Comparison of ENCODE assay signal across 19 cellular contexts in genomic region chr6:16265351-16266341, GRCh38. TPM values are rescaled to one million over a fixed set of nuclear protein-coding genes. Genes with fewer than 3 reads are reported as not detected.
DNase-seq lines count a peak whose midpoint lies in the region; ATAC-seq and TF ChIP-seq lines count a peak whose summit lies in the region.
"Had no signal": no experiment of that assay in that cellular context is flagged by ENCODE, and none has a peak within 500 bp of the region (broad histone marks: within the 10 kb centered on the region; RNA-seq: fewer than 3 reads in every experiment).

No MANE protein-coding gene starts in this region.

- no peak for TF ChIP-seq CTCF in A673 (conservative IDR thresholded peaks at IDR 0.05; ENCODE audit: low read depth, low read length)
- TF ChIP-seq CTCF in WTC11 (IDR thresholded peaks at IDR 0.05), result no peak

- H3K27me3 ChIP-seq in A673 (replicated peaks; ENCODE audit: insufficient read depth, low read depth, low read length, poor library complexity), result no peaks in the 10 kb centered on the region
- no peaks in the 10 kb centered on the region for H3K27me3 ChIP-seq in CD8-positive, alpha-beta memory T cell (ENCODE audit: insufficient read depth, low read length, poor library complexity, severe bottlenecking)

- no peak for ATAC-seq in WTC11

- H3K4me3 ChIP-seq in A673 (ENCODE audit: low read depth, low read length, poor library complexity, severe bottlenecking), result no peak overlapping the region
- H3K4me3 ChIP-seq in CD8-positive, alpha-beta memory T cell (ENCODE audit: low read length), result no peak overlapping the region
- H3K4me3 ChIP-seq: SK-N-MC had no signal

- no peak overlapping the region for H3K4me3 Mint-ChIP-seq in CD8-positive, alpha-beta memory T cell
- no peak overlapping the region for H3K4me3 Mint-ChIP-seq in WTC11
- H3K4me3 Mint-ChIP-seq: CD4-positive, alpha-beta T cell; IgD-negative memory B cell had no signal

- no peak overlapping the region for H3K27ac ChIP-seq in A673 (ENCODE audit: low read depth, low read length, poor library complexity, severe bottlenecking)
- H3K27ac ChIP-seq in CD8-positive, alpha-beta memory T cell (ENCODE audit: low read depth, low read length), result peak overlapping the region; percentile 76
- H3K27ac ChIP-seq: HL-60, SK-N-MC had no signal

- no peak overlapping the region for H3K27ac Mint-ChIP-seq in CD8-positive, alpha-beta memory T cell
- H3K27ac Mint-ChIP-seq in WTC11, result no peak overlapping the region
- H3K27ac Mint-ChIP-seq: CD4-positive, alpha-beta T cell; IgD-negative memory B cell had no signal

- CTCF ChIA-PET in A673 (lab: Charles Lee), result no interaction called here
- CTCF ChIA-PET in CD8-positive, alpha-beta memory T cell (lab: Charles Lee), result interaction anchor here (1.5 kb wide), 1 partner anchor 9 kb away, joined by 3 read pairs; no protein-coding TSS in a partner anchor
- CTCF ChIA-PET in WTC11 (lab: Charles Lee), result no interaction called here

- no peaks in the 10 kb centered on the region for H3K9me3 Mint-ChIP-seq in CD8-positive, alpha-beta memory T cell
- peaks cover 6% of the 10 kb centered on the region for H3K9me3 Mint-ChIP-seq in WTC11
- H3K9me3 Mint-ChIP-seq: CD4-positive, alpha-beta T cell; IgD-negative memory B cell had no signal

- H3K27me3 Mint-ChIP-seq in CD8-positive, alpha-beta memory T cell, result peaks cover 5 to 7% of the 10 kb centered on the region in 2 donors
- no peaks in the 10 kb centered on the region for H3K27me3 Mint-ChIP-seq in WTC11 (ENCODE audit: low read depth)
- H3K27me3 Mint-ChIP-seq: CD4-positive, alpha-beta T cell had no signal

- intact Hi-C loops in A673 (cut with micrococcal nuclease; ENCODE audit: unreplicated experiment), result no loop called here

- no peaks in the 10 kb centered on the region for H3K4me1 ChIP-seq in A673 (ENCODE audit: insufficient read depth, low read length, poor library complexity, severe bottlenecking)
- no peaks in the 10 kb centered on the region for H3K4me1 ChIP-seq in CD8-positive, alpha-beta memory T cell (ENCODE audit: insufficient read depth, low read length)

- no peaks in the 10 kb centered on the region for H3K4me1 Mint-ChIP-seq in CD8-positive, alpha-beta memory T cell
- H3K4me1 Mint-ChIP-seq in WTC11, result peaks cover 12% of the 10 kb centered on the region
- H3K4me1 Mint-ChIP-seq: IgD-negative memory B cell had no signal

- no peaks in the 10 kb centered on the region for H3K36me3 ChIP-seq in A673 (ENCODE audit: insufficient read depth, low read length, poor library complexity, severe bottlenecking)
- H3K36me3 ChIP-seq in CD8-positive, alpha-beta memory T cell (ENCODE audit: insufficient read depth, low read length), result no peaks in the 10 kb centered on the region

- DNase-seq in A673 (ENCODE audit: low spot score) (no peak), WTC11 (ENCODE audit: low spot score) (no peak), inferior parietal cortex (ENCODE audit: extremely low spot score) (peak; percentile 47), NCI-H2227 (lab: John Stamatoyannopoulos, UW; ENCODE audit: unreplicated experiment) (no peak), NCI-H1417 (lab: John Stamatoyannopoulos, UW) (no peak)
- DNase-seq in CD8-positive, alpha-beta memory T cell, result no peak
- no peak for DNase-seq in activated CD4-positive, CD25-positive, alpha-beta regulatory T cell treated with anti-CD3 and anti-CD28 coated beads, Interleukin-2, amount 50 U/mL, for 72 hours
- no peak for DNase-seq in activated CD4-positive, alpha-beta T cell treated with anti-CD3 and anti-CD28 coated beads, Interleukin-2, amount 50 U/mL, for 4 hours
- DNase-seq: ACHN; CD4-positive, alpha-beta T cell; DMS79; HCEC 1CT; NCI-H1417 treated with DMSO at 0.1 percent for 48 hours; NCI-H1930; NCI-H2171; NCI-H774 had no signal

- POLR2A ChIA-PET in A673 (lab: Charles Lee; ENCODE audit: low non-redundant PET) (interaction anchor here (0.6 kb wide), 1 partner anchor 10 kb away, joined by 5 read pairs; no protein-coding TSS in a partner anchor), WTC11 (lab: Charles Lee) (interaction anchor here (0.6 kb wide), 1 partner anchor 11 kb away, joined by 4 read pairs; no protein-coding TSS in a partner anchor)
- POLR2A ChIA-PET in CD8-positive, alpha-beta memory T cell (lab: Charles Lee), result interaction anchor here (0.6 kb wide), 1 partner anchor 585 kb away, joined by 10 read pairs; no protein-coding TSS in a partner anchor

- BruUV-seq in A673 (replicated peaks; lab: Mats Ljungman, UMichigan), result TSS peak; percentile 99

- no peaks in the 10 kb centered on the region for H3K36me3 Mint-ChIP-seq in CD8-positive, alpha-beta memory T cell
- H3K36me3 Mint-ChIP-seq in WTC11, result no peaks in the 10 kb centered on the region; the same call in 1 of the 2 replicates
- H3K36me3 Mint-ChIP-seq: IgD-negative memory B cell had no signal

- no peaks in the 10 kb centered on the region for H3K9me3 ChIP-seq in A673 (ENCODE audit: low read depth, low read length, poor library complexity, severe bottlenecking)
- H3K9me3 ChIP-seq in CD8-positive, alpha-beta memory T cell (ENCODE audit: low read length), result no peaks in the 10 kb centered on the region

TF ChIP-seq in WTC11, 78 proteins besides CTCF, POLR2A, EP300 and RAD21:
- TF ChIP-seq ELF4 (CRISPR knock-in tag; IDR thresholded peaks at IDR 0.05; ENCODE audit: low read depth), result no peak
- TF ChIP-seq NFYB (CRISPR knock-in tag; conservative IDR thresholded peaks at IDR 0.05; ENCODE audit: low read depth), result peak; percentile 59
- TF ChIP-seq STAT6 (CRISPR knock-in tag; conservative IDR thresholded peaks at IDR 0.05; ENCODE audit: low read depth), result no peak
- no peak for TF ChIP-seq SOX15 (CRISPR knock-in tag; IDR thresholded peaks at IDR 0.05)
- TF ChIP-seq IRF2 (CRISPR knock-in tag; IDR thresholded peaks at IDR 0.05; ENCODE audit: borderline replicate concordance, low read depth), result no peak

RNA-seq across cellular contexts. Expression of gene GMPR, which starts 27.3 kb away (rescaled TPM):
- total RNA-seq in A673 (2021) (0.32 and 0.76 TPM in 2 replicates), WTC11 (2021) (2.2 to 2.8 TPM (median 2.4 TPM) in 3 replicates)
- total RNA-seq in CD8-positive, alpha-beta memory T cell, result 1 to 10 TPM in 1 of 2 experiments, under 1 TPM in 1; 0.66 to 1.4 TPM
- 0.82 TPM for polyA plus RNA-seq in CD8-positive, alpha-beta memory T cell
